ENCODE assay signal across 18 cellular contexts in genomic region chr6:53536561-53536960, GRCh38. TPM values are rescaled to one million over a fixed set of nuclear protein-coding genes. Genes with fewer than 3 reads are reported as not detected.
DNase-seq lines count a peak whose midpoint lies in the region; ATAC-seq, FAIRE-seq and TF ChIP-seq lines count a peak whose summit lies in the region.
"Had no signal": no experiment of that assay in that cellular context is flagged by ENCODE, and none has a peak within 500 bp of the region (broad histone marks: within the 10 kb centered on the region; RNA-seq: fewer than 3 reads in every experiment).

No MANE protein-coding gene starts in this region.

- TF ChIP-seq RAD21 in A549 (conservative IDR thresholded peaks at IDR 0.05 in 1 of 2, IDR thresholded peaks at IDR 0.05 in 1 of 2), result no peak

- H3K4me2 ChIP-seq in A549, result peak overlapping the region; percentile 86

- ATAC-seq in A549 (no peak), HG02885 (IDR thresholded peaks at IDR 0.05; ENCODE audit: poor library complexity, unreplicated experiment) (no peak), GM18861 (IDR thresholded peaks at IDR 0.05; ENCODE audit: unreplicated experiment) (no peak)
- ATAC-seq: CD8-positive, alpha-beta T cell; HepG2 had no signal

- no peak overlapping the region for H3K4me3 ChIP-seq in A549
- H3K4me3 ChIP-seq: GM23248 had no signal

- no peak overlapping the region for H3K27ac ChIP-seq in A549
- H3K27ac ChIP-seq: GM23248 had no signal

- TF ChIP-seq EP300 in A549 (IDR thresholded peaks at IDR 0.05), result no peak

- DNase-seq in A549 (ENCODE audit: low read depth in 1 of 2, low spot score in 1 of 2) (no peak), H54 (ENCODE audit: insufficient read length, low spot score) (no peak), OCI-M1 (lab: John Stamatoyannopoulos, UW) (peak; percentile 24), erythroblast (lab: John Stamatoyannopoulos, UW) (peak; percentile 36 to 45), epidermal melanocyte (ENCODE audit: insufficient read length, low spot score) (no peak), NCI-H226 (no peak)
- DNase-seq: CD8-positive, alpha-beta T cell; COR-L47; DMS153; DMS79 treated with DMSO at 0.1 percent for 48 hours; EL; GM23248; H7 had no signal

- no peak for TF ChIP-seq POLR2A in A549 (IDR thresholded peaks at IDR 0.05; ENCODE audit: low read length)
- no peak for TF ChIP-seq POLR2A in H54 (IDR thresholded peaks at IDR 0.05; ENCODE audit: low read depth, low read length)
- TF ChIP-seq POLR2A in erythroblast (IDR thresholded peaks at IDR 0.05; ENCODE audit: low read length), result no peak

- WGBS in A549 (ENCODE audit: missing lambda C conversion rate), result 16% methylated on average over 1 of the region's 1 CpG

- FAIRE-seq in A549 (lab: Jason Lieb, UNC) (no peak), H54 (lab: Jason Lieb, UNC) (peak; percentile 11)
- FAIRE-seq: G401.6, GM12892, HepG2 had no signal

- TF ChIP-seq CTCF in A549 (IDR thresholded peaks at IDR 0.05), result no peak

- no peaks in the 10 kb centered on the region for H3K9me3 ChIP-seq in A549

- POLR2A ChIA-PET in A549 (lab: Yijun Ruan, JAX), result no interaction called here

- CTCF ChIA-PET in A549 (lab: Yijun Ruan, JAX), result interaction anchor here (1.2 to 2.2 kb wide), 2 partner anchors 11 to 192 kb away, joined by 4 to 8 read pairs; no protein-coding TSS in a partner anchor

- H3K4me1 ChIP-seq in A549, result peaks cover 86% of the 10 kb centered on the region

TF ChIP-seq in A549, 52 proteins besides CTCF, POLR2A, EP300 and RAD21:
- TF ChIP-seq NPAS2 (CRISPR knock-in tag; IDR thresholded peaks at IDR 0.05; ENCODE audit: borderline replicate concordance) (no peak), SREBF2 (IDR thresholded peaks at IDR 0.05) (no peak), NFE2L2 (conservative IDR thresholded peaks at IDR 0.05; ENCODE audit: low read length) (no peak), HOXB5 (CRISPR knock-in tag; IDR thresholded peaks at IDR 0.05) (no peak), ATOH8 (CRISPR knock-in tag; IDR thresholded peaks at IDR 0.05; ENCODE audit: low read depth) (no peak), SMC3 (IDR thresholded peaks at IDR 0.05) (no peak), RNF2 (IDR thresholded peaks at IDR 0.05; ENCODE audit: borderline replicate concordance, low read depth) (no peak), CHD4 (IDR thresholded peaks at IDR 0.05; ENCODE audit: borderline replicate concordance) (no peak), CBX2 (IDR thresholded peaks at IDR 0.05; ENCODE audit: borderline replicate concordance, low read depth) (no peak), MAFK (IDR thresholded peaks at IDR 0.05; ENCODE audit: partially characterized antibody) (no peak), ZSCAN20 (CRISPR knock-in tag; IDR thresholded peaks at IDR 0.05) (no peak), CBX8 (IDR thresholded peaks at IDR 0.05) (no peak), HEYL (CRISPR knock-in tag; IDR thresholded peaks at IDR 0.05) (no peak), MAX (IDR thresholded peaks at IDR 0.05) (no peak), BHLHE40 (IDR thresholded peaks at IDR 0.05; ENCODE audit: low read depth, low read length) (no peak), JUNB (IDR thresholded peaks at IDR 0.05) (no peak), USF2 (IDR thresholded peaks at IDR 0.05) (no peak), POLR2AphosphoS2 (conservative IDR thresholded peaks at IDR 0.05; ENCODE audit: low read length) (no peak)
TF ChIP-seq in A549: peak in this region for 0.

RNA-seq across cellular contexts. Expression of gene GCLC, which starts 8.3 kb away (rescaled TPM):
- 180 and 187 TPM in 2 replicates for polyA plus RNA-seq in A549 (2011; rRNA removed)
- polyA plus RNA-seq in A549 (2012; cell fraction: cytosol; rRNA removed), result 58.4 and 61.4 TPM in 2 replicates
- 52.9 and 73.3 TPM in 2 replicates for polyA plus RNA-seq in A549 (2012; cell fraction: nucleus; rRNA removed)
- polyA plus RNA-seq in A549 (2017; fragmentation: RNase III; extraction: RNeasy Plus Mini Kit Qiagen cat#74134 plus additional on column Dnase treatment), result 108 to 116 TPM (median 113 TPM) in 3 replicates
- 131 and 152 TPM in 2 replicates for polyA minus RNA-seq in A549 (2011; rRNA and poly(A)+ RNA removed)

Comparison
In these comparisons a context has a peak if more than half of its experiments do, and no peak if none do; other contexts are left out.
1. DNase-seq: peak in OCI-M1 (single experiment) and erythroblast (2 of 2); none in A549 (0 of 2), H54 (single experiment), epidermal melanocyte (single experiment) and NCI-H226 (single experiment).